In genomic region chr1:46492269-46492853, GRCh38 we compare ENCODE assay signal across 21 cellular contexts. TPM values are rescaled to one million over a fixed set of nuclear protein-coding genes. Genes with fewer than 3 reads are reported as not detected.
DNase-seq lines count a peak whose midpoint lies in the region; ATAC-seq and TF ChIP-seq lines count a peak whose summit lies in the region.
"Had no signal": no experiment of that assay in that cellular context is flagged by ENCODE, and none has a peak within 500 bp of the region (broad histone marks: within the 10 kb centered on the region; RNA-seq: fewer than 3 reads in every experiment).

No MANE protein-coding gene starts in this region.

- H3K4me1 Mint-ChIP-seq in stimulated activated naive CD8-positive, alpha-beta T cell treated with anti-CD3 and anti-CD28 coated beads, Interleukin-15, amount 100 ng/mL, for 72 hours, result peaks cover 43% of the 10 kb centered on the region
- H3K4me1 Mint-ChIP-seq in WTC11, result peaks cover 48% of the 10 kb centered on the region

- no peaks in the 10 kb centered on the region for H3K9me3 Mint-ChIP-seq in stimulated activated naive CD8-positive, alpha-beta T cell treated with anti-CD3 and anti-CD28 coated beads, Interleukin-15, amount 100 ng/mL, for 72 hours
- H3K9me3 Mint-ChIP-seq in WTC11, result no peaks in the 10 kb centered on the region

- CTCF ChIA-PET in WTC11 (lab: Charles Lee), result interaction anchor here (1.1 to 6.6 kb wide), 5 partner anchors 28 to 45 kb away, joined by 5 to 201 read pairs (median 12); no protein-coding TSS in a partner anchor

- ATAC-seq in stimulated activated naive CD8-positive, alpha-beta T cell treated with anti-CD3 and anti-CD28 coated beads, Interleukin-15, amount 100 ng/mL, for 72 hours, result peak; percentile 19
- ATAC-seq in stimulated activated naive CD8-positive, alpha-beta T cell treated with anti-CD3 and anti-CD28 coated beads, Interleukin-15, Interleukin-2, amounts not matched to agents 100 U/mL and 50 U/mL, for 24 hours, result no peak
- ATAC-seq in WTC11, result no peak

- peaks cover 4% of the 10 kb centered on the region; the same call in 1 of the 2 replicates for H3K9me3 ChIP-seq in iPS-20b (ENCODE audit: insufficient read depth, low read depth, low read length)

- no peak for DNase-seq in stimulated activated naive CD8-positive, alpha-beta T cell treated with anti-CD3 and anti-CD28 coated beads, Interleukin-15, amount 100 ng/mL, for 72 hours
- no peak for DNase-seq in stimulated activated naive CD8-positive, alpha-beta T cell treated with anti-CD3 and anti-CD28 coated beads, Interleukin-15, Interleukin-2, amounts not matched to agents 100 U/mL and 50 U/mL, for 24 hours
- DNase-seq in WTC11 (ENCODE audit: low spot score), result no peak
- DNase-seq in NCI-H345 (lab: John Stamatoyannopoulos, UW), result no peak
- DNase-seq in germinal center (ENCODE audit: low spot score), result no peak
- DNase-seq in inferior parietal cortex (ENCODE audit: extremely low spot score), result no peak
- DNase-seq: ACHN; AML-193; CD4-positive, CD25-positive, alpha-beta regulatory T cell; DMS53; KG1; NCI-H1417 treated with DMSO at 0.1 percent for 48 hours; NCI-H1930; NCI-H2171; NCI-H748 treated with DMSO at 0.1 percent for 48 hours; OCI-M1 had no signal

- H3K27me3 Mint-ChIP-seq in stimulated activated naive CD8-positive, alpha-beta T cell treated with anti-CD3 and anti-CD28 coated beads, Interleukin-15, amount 100 ng/mL, for 72 hours, result peaks cover 99% of the 10 kb centered on the region
- H3K27me3 Mint-ChIP-seq in WTC11 (ENCODE audit: low read depth), result peaks cover 100% of the 10 kb centered on the region

- peak overlapping the region; percentile 36 for H3K4me3 ChIP-seq in iPS-20b (ENCODE audit: low read length)

- H3K27me3 ChIP-seq in iPS-20b (ENCODE audit: insufficient read depth, low read length), result peaks cover 100% of the 10 kb centered on the region

- TF ChIP-seq CTCF in WTC11 (IDR thresholded peaks at IDR 0.05), result no peak

- peaks cover 2% of the 10 kb centered on the region; the same call in 1 of the 2 replicates for H3K36me3 Mint-ChIP-seq in WTC11
- H3K36me3 Mint-ChIP-seq: CD4-positive, CD25-positive, alpha-beta regulatory T cell had no signal

- POLR2A ChIA-PET in WTC11 (lab: Charles Lee), result no interaction called here

- no peak overlapping the region for H3K9ac ChIP-seq in iPS-20b (ENCODE audit: low read depth, low read length)

- H3K4me1 ChIP-seq in iPS-20b (ENCODE audit: insufficient read depth, low read length), result peaks cover 12% of the 10 kb centered on the region

- no peaks in the 10 kb centered on the region for H3K36me3 ChIP-seq in iPS-20b (ENCODE audit: insufficient read depth, low read depth, low read length)

- H3K4me3 Mint-ChIP-seq in stimulated activated naive CD8-positive, alpha-beta T cell treated with anti-CD3 and anti-CD28 coated beads, Interleukin-15, amount 100 ng/mL, for 72 hours, result no peak overlapping the region
- H3K4me3 Mint-ChIP-seq in WTC11, result peak overlapping the region; percentile 51

- H3K27ac Mint-ChIP-seq in stimulated activated naive CD8-positive, alpha-beta T cell treated with anti-CD3 and anti-CD28 coated beads, Interleukin-15, amount 100 ng/mL, for 72 hours, result no peak overlapping the region
- no peak overlapping the region for H3K27ac Mint-ChIP-seq in WTC11
- H3K27ac Mint-ChIP-seq: CD4-positive, CD25-positive, alpha-beta regulatory T cell had no signal

- H3K27ac ChIP-seq in iPS-20b (ENCODE audit: low read length), result no peak overlapping the region
- H3K27ac ChIP-seq: HL-60 had no signal

TF ChIP-seq in WTC11, 78 proteins besides CTCF, POLR2A, EP300 and RAD21 (continues in another document):
- TF ChIP-seq ZNF416 (CRISPR knock-in tag; IDR thresholded peaks at IDR 0.05) (no peak), RELA (CRISPR knock-in tag; IDR thresholded peaks at IDR 0.05; ENCODE audit: borderline replicate concordance) (no peak), CBFB (CRISPR knock-in tag; IDR thresholded peaks at IDR 0.05; ENCODE audit: low read depth) (no peak), ZNF138 (CRISPR knock-in tag; conservative IDR thresholded peaks at IDR 0.05) (no peak), TEAD1 (CRISPR knock-in tag; IDR thresholded peaks at IDR 0.05) (no peak), MXD4 (CRISPR knock-in tag; IDR thresholded peaks at IDR 0.05; ENCODE audit: borderline replicate concordance) (no peak), ATF2 (CRISPR knock-in tag; IDR thresholded peaks at IDR 0.05; ENCODE audit: borderline replicate concordance, low read depth) (no peak), ETV6 (CRISPR knock-in tag; IDR thresholded peaks at IDR 0.05) (no peak), GRHL2 (CRISPR knock-in tag; IDR thresholded peaks at IDR 0.05; ENCODE audit: insufficient replicate concordance, severe bottlenecking) (no peak), ZNF423 (CRISPR knock-in tag; IDR thresholded peaks at IDR 0.05) (no peak)
- TF ChIP-seq, protein P1, sequence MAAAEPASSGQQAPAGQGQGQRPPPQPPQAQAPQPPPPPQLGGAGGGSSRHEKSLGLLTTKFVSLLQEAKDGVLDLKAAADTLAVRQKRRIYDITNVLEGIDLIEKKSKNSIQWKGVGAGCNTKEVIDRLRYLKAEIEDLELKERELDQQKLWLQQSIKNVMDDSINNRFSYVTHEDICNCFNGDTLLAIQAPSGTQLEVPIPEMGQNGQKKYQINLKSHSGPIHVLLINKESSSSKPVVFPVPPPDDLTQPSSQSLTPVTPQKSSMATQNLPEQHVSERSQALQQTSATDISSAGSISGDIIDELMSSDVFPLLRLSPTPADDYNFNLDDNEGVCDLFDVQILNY (CRISPR knock-in tag; IDR thresholded peaks at IDR 0.05), result no peak
- TF ChIP-seq, protein P2, sequence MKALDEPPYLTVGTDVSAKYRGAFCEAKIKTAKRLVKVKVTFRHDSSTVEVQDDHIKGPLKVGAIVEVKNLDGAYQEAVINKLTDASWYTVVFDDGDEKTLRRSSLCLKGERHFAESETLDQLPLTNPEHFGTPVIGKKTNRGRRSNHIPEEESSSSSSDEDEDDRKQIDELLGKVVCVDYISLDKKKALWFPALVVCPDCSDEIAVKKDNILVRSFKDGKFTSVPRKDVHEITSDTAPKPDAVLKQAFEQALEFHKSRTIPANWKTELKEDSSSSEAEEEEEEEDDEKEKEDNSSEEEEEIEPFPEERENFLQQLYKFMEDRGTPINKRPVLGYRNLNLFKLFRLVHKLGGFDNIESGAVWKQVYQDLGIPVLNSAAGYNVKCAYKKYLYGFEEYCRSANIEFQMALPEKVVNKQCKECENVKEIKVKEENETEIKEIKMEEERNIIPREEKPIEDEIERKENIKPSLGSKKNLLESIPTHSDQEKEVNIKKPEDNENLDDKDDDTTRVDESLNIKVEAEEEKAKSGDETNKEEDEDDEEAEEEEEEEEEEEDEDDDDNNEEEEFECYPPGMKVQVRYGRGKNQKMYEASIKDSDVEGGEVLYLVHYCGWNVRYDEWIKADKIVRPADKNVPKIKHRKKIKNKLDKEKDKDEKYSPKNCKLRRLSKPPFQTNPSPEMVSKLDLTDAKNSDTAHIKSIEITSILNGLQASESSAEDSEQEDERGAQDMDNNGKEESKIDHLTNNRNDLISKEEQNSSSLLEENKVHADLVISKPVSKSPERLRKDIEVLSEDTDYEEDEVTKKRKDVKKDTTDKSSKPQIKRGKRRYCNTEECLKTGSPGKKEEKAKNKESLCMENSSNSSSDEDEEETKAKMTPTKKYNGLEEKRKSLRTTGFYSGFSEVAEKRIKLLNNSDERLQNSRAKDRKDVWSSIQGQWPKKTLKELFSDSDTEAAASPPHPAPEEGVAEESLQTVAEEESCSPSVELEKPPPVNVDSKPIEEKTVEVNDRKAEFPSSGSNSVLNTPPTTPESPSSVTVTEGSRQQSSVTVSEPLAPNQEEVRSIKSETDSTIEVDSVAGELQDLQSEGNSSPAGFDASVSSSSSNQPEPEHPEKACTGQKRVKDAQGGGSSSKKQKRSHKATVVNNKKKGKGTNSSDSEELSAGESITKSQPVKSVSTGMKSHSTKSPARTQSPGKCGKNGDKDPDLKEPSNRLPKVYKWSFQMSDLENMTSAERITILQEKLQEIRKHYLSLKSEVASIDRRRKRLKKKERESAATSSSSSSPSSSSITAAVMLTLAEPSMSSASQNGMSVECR (CRISPR knock-in tag; IDR thresholded peaks at IDR 0.05; ENCODE audit: borderline replicate concordance), result no peak
- TF ChIP-seq, protein P3, sequence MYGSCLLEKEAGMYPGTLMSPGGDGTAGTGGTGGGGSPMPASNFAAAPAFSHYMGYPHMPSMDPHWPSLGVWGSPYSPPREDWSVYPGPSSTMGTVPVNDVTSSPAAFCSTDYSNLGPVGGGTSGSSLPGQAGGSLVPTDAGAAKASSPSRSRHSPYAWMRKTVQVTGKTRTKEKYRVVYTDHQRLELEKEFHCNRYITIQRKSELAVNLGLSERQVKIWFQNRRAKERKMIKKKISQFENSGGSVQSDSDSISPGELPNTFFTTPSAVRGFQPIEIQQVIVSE (CRISPR knock-in tag; IDR thresholded peaks at IDR 0.05; ENCODE audit: borderline replicate concordance), result no peak
- TF ChIP-seq, protein P4, sequence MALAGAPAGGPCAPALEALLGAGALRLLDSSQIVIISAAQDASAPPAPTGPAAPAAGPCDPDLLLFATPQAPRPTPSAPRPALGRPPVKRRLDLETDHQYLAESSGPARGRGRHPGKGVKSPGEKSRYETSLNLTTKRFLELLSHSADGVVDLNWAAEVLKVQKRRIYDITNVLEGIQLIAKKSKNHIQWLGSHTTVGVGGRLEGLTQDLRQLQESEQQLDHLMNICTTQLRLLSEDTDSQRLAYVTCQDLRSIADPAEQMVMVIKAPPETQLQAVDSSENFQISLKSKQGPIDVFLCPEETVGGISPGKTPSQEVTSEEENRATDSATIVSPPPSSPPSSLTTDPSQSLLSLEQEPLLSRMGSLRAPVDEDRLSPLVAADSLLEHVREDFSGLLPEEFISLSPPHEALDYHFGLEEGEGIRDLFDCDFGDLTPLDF (CRISPR knock-in tag; IDR thresholded peaks at IDR 0.05), result no peak

RNA-seq across cellular contexts. Expression of gene DMBX1, which starts 2.7 kb away (rescaled TPM):
- 1.7 to 3.7 TPM (median 1.8 TPM) in 3 replicates for total RNA-seq in WTC11 (2021)
- total RNA-seq: CD4-positive, CD25-positive, alpha-beta regulatory T cell; NCI-H460; RPMI7951 had no signal

RNA-seq across cellular contexts. Expression of gene KNCN, which starts 59.1 kb away (rescaled TPM):
- not detected in 3 replicates for total RNA-seq in WTC11 (2021)
- total RNA-seq: CD4-positive, CD25-positive, alpha-beta regulatory T cell; H7; NCI-H460; RPMI7951 had no signal
